Comparison of ENCODE assay signal across 31 cellular contexts in genomic region chr6:35077713-35078105, GRCh38.
"Had no signal": no experiment of that assay in that cellular context is flagged by ENCODE, and none has a peak within 500 bp of the region (broad histone marks: within the 10 kb centered on the region; RNA-seq: fewer than 3 reads in every experiment).

No MANE protein-coding gene starts in this region.

- H3K36me3 ChIP-seq: ovary had no signal

- H3K27ac Mint-ChIP-seq: activated CD8-positive, alpha-beta T cell treated with anti-CD3 and anti-CD28 coated beads, Interleukin-2, amount 10 ng/mL, durations not matched to agents 7 days and 5 days; activated naive CD8-positive, alpha-beta T cell treated with anti-CD3 and anti-CD28 coated beads for 36 hours; activated T-cell treated with anti-CD3 and anti-CD28 coated beads, Interleukin-2, amount 50 U/mL, for 24 hours; activated T-helper 17 cell treated with anti-CD3 and anti-CD28 coated beads, Interleukin-2, amount 50 U/mL, for 72 hours; effector memory CD8-positive, alpha-beta T cell; naive thymus-derived CD8-positive, alpha-beta T cell; stimulated activated effector memory CD8-positive, alpha-beta T cell treated with anti-CD3 and anti-CD28 coated beads, Interleukin-12 subunit alpha, Interleukin-12 subunit beta, amount 100 ng/mL, for 72 hours; stimulated activated naive CD8-positive, alpha-beta T cell treated with anti-CD3 and anti-CD28 coated beads, Interleukin-15, amount 100 ng/mL, for 72 hours had no signal

- H3K4me1 Mint-ChIP-seq: activated naive CD8-positive, alpha-beta T cell treated with anti-CD3 and anti-CD28 coated beads for 36 hours; activated T-helper 17 cell treated with anti-CD3 and anti-CD28 coated beads, Interleukin-2, amount 50 U/mL, for 72 hours; central memory CD8-positive, alpha-beta T cell; stimulated activated effector memory CD8-positive, alpha-beta T cell treated with anti-CD3 and anti-CD28 coated beads, Interleukin-12 subunit alpha, Interleukin-12 subunit beta, amount 100 ng/mL, for 72 hours; stimulated activated naive CD8-positive, alpha-beta T cell treated with anti-CD3 and anti-CD28 coated beads, Interleukin-15, amount 100 ng/mL, for 72 hours had no signal

- ATAC-seq: activated CD8-positive, alpha-beta T cell treated with anti-CD3 and anti-CD28 coated beads, Interleukin-2, amount 10 ng/mL, durations not matched to agents 7 days and 5 days; activated T-helper 17 cell treated with anti-CD3 and anti-CD28 coated beads, Interleukin-2, amount 50 U/mL, for 72 hours; effector memory CD8-positive, alpha-beta T cell; heart right ventricle; left lobe of liver; naive thymus-derived CD8-positive, alpha-beta T cell; psoas muscle; right cardiac atrium; stimulated activated effector memory CD8-positive, alpha-beta T cell treated with anti-CD3 and anti-CD28 coated beads, Interleukin-12 subunit alpha, Interleukin-12 subunit beta, amount 100 ng/mL, for 72 hours; stimulated activated naive CD8-positive, alpha-beta T cell treated with anti-CD3 and anti-CD28 coated beads, Interleukin-15, amount 100 ng/mL, for 72 hours had no signal

- H3K27me3 Mint-ChIP-seq: activated naive CD8-positive, alpha-beta T cell treated with anti-CD3 and anti-CD28 coated beads for 36 hours; activated T-cell treated with anti-CD3 and anti-CD28 coated beads, Interleukin-2, amount 50 U/mL, for 24 hours; activated T-helper 17 cell treated with anti-CD3 and anti-CD28 coated beads, Interleukin-2, amount 50 U/mL, for 72 hours; central memory CD8-positive, alpha-beta T cell; effector memory CD8-positive, alpha-beta T cell; naive thymus-derived CD8-positive, alpha-beta T cell; stimulated activated naive CD8-positive, alpha-beta T cell treated with anti-CD3 and anti-CD28 coated beads, Interleukin-15, amount 100 ng/mL, for 72 hours had no signal

- H3K27ac ChIP-seq: colonic mucosa, heart right ventricle, neutrophil, ovary, psoas muscle, transverse colon, vagina, WERI-Rb-1 had no signal

- FAIRE-seq: endothelial cell of umbilical vein, small intestine, TTC549 had no signal

- H3K27me3 ChIP-seq: colonic mucosa, dorsolateral prefrontal cortex, esophagus muscularis mucosa, heart right ventricle, neutrophil, ovary, transverse colon, vagina had no signal

- H3K9me3 ChIP-seq: colonic mucosa, esophagus muscularis mucosa, heart right ventricle, neutrophil, ovary, psoas muscle, transverse colon, vagina had no signal

- H3K4me3 Mint-ChIP-seq: activated CD8-positive, alpha-beta T cell treated with anti-CD3 and anti-CD28 coated beads, Interleukin-2, amount 10 ng/mL, durations not matched to agents 7 days and 5 days; activated naive CD8-positive, alpha-beta T cell treated with anti-CD3 and anti-CD28 coated beads for 36 hours; activated T-cell treated with anti-CD3 and anti-CD28 coated beads, Interleukin-2, amount 50 U/mL, for 24 hours; activated T-helper 17 cell treated with anti-CD3 and anti-CD28 coated beads, Interleukin-2, amount 50 U/mL, for 72 hours; central memory CD8-positive, alpha-beta T cell; effector memory CD8-positive, alpha-beta T cell; naive thymus-derived CD8-positive, alpha-beta T cell; stimulated activated effector memory CD8-positive, alpha-beta T cell treated with anti-CD3 and anti-CD28 coated beads, Interleukin-12 subunit alpha, Interleukin-12 subunit beta, amount 100 ng/mL, for 72 hours; stimulated activated naive CD8-positive, alpha-beta T cell treated with anti-CD3 and anti-CD28 coated beads, Interleukin-15, amount 100 ng/mL, for 72 hours had no signal

- DNase-seq: activated CD4-positive, alpha-beta T cell treated with anti-CD3 and anti-CD28 coated beads, Interleukin-2, amount 50 U/mL, for 1 hour; activated CD4-positive, CD25-positive, alpha-beta regulatory T cell treated with anti-CD3 and anti-CD28 coated beads, Interleukin-2, amount 50 U/mL, for 72 hours; activated CD8-positive, alpha-beta T cell treated with anti-CD3 and anti-CD28 coated beads, Interleukin-2, amount 10 ng/mL, durations not matched to agents 7 days and 5 days; activated naive CD4-positive, alpha-beta T cell treated with Interleukin-2 at 50 U/mL for 16 hours; activated naive CD8-positive, alpha-beta T cell treated with anti-CD3 and anti-CD28 coated beads for 36 hours; activated T-cell treated with anti-CD3 and anti-CD28 coated beads, Interleukin-2, amount 50 U/mL, for 24 hours; anterior cingulate cortex; colonic mucosa; effector memory CD8-positive, alpha-beta T cell; heart right ventricle; naive thymus-derived CD8-positive, alpha-beta T cell; psoas muscle; small intestine; stimulated activated CD4-positive, alpha-beta T cell treated with anti-CD3 and anti-CD28 coated beads, Interleukin-2, amount 100 ng/mL, for 24 hours; stimulated activated naive CD8-positive, alpha-beta T cell treated with anti-CD3 and anti-CD28 coated beads, Interleukin-15, amount 100 ng/mL, for 72 hours; T-helper 1 cell; transverse colon; WERI-Rb-1 had no signal

- H3K4me1 ChIP-seq: colonic mucosa, psoas muscle, transverse colon had no signal

- H3K9me3 Mint-ChIP-seq: activated naive CD8-positive, alpha-beta T cell treated with anti-CD3 and anti-CD28 coated beads for 36 hours; activated T-cell treated with anti-CD3 and anti-CD28 coated beads, Interleukin-2, amount 50 U/mL, for 24 hours; activated T-helper 17 cell treated with anti-CD3 and anti-CD28 coated beads, Interleukin-2, amount 50 U/mL, for 72 hours; central memory CD8-positive, alpha-beta T cell; effector memory CD8-positive, alpha-beta T cell; naive thymus-derived CD8-positive, alpha-beta T cell; stimulated activated effector memory CD8-positive, alpha-beta T cell treated with anti-CD3 and anti-CD28 coated beads, Interleukin-12 subunit alpha, Interleukin-12 subunit beta, amount 100 ng/mL, for 72 hours; stimulated activated naive CD8-positive, alpha-beta T cell treated with anti-CD3 and anti-CD28 coated beads, Interleukin-15, amount 100 ng/mL, for 72 hours had no signal

- H3K4me3 ChIP-seq: colonic mucosa, dorsolateral prefrontal cortex, esophagus muscularis mucosa, heart right ventricle, lung, ovary, psoas muscle, transverse colon, vagina had no signal

- H3K36me3 Mint-ChIP-seq: stimulated activated effector memory CD8-positive, alpha-beta T cell treated with anti-CD3 and anti-CD28 coated beads, Interleukin-12 subunit alpha, Interleukin-12 subunit beta, amount 100 ng/mL, for 72 hours had no signal
